In genomic region chr1:154559496-154559950, GRCh38 we compare ENCODE assay signal across 7 cellular contexts. TPM values are rescaled to one million over a fixed set of nuclear protein-coding genes. Genes with fewer than 3 reads are reported as not detected.
DNase-seq lines count a peak whose midpoint lies in the region; ATAC-seq and TF ChIP-seq lines count a peak whose summit lies in the region.

No MANE protein-coding gene starts in this region.

- intact Hi-C loops in spleen (cut with DNase I; ENCODE audit: low total_unique reads), result loop anchor here (5.0 kb wide), 1 partner anchor 67 kb away; no protein-coding TSS in a partner anchor

- POLR2A ChIA-PET in WTC11 (lab: Charles Lee), result interaction anchor here (0.6 to 1.0 kb wide), 2 partner anchors 8 to 52 kb away, joined by 3 to 8 read pairs; partner anchors contain the start of gene CHRNB2

- no peaks in the 10 kb centered on the region for H3K9me3 ChIP-seq in spleen

- peaks cover 6 to 22% (median 14%) of the 10 kb centered on the region in 6 donors for H3K36me3 ChIP-seq in spleen

- DNase-seq in GM13977 (ENCODE audit: low spot score) (peak; percentile 82), NCI-H2196 treated with DMSO at 0.1 percent for 48 hours (lab: John Stamatoyannopoulos, UW; ENCODE audit: unreplicated experiment) (peak; percentile 89), WTC11 (ENCODE audit: low spot score) (peak; percentile 89), caudate nucleus (lab: John Stamatoyannopoulos, UW) (peak; percentile 39 to 96 (median 80)), inferior parietal cortex (ENCODE audit: extremely low spot score) (peak; percentile 97), spleen (peak; percentile 92)

- H3K27ac ChIP-seq in caudate nucleus (ENCODE audit: low read depth, low read length), result peak overlapping the region; percentile 97
- peak overlapping the region; percentile 63 to 96 (median 90) for H3K27ac ChIP-seq in spleen

- WGBS in spleen, 5 donors, result 6 to 9% (median 8%) methylated on average over 9 to 11 of the region's 11 CpGs

- H3K27ac Mint-ChIP-seq in WTC11, result peak overlapping the region; percentile 87

- in situ Hi-C loops in GM13977 (cut with MboI; ENCODE audit: low pct_unique_long_range_greater_than_20kb, low sequenced_read_pairs, unreplicated experiment), result loop anchor here (25.0 kb wide), 1 partner anchor 328 kb away; no protein-coding TSS in a partner anchor

- peaks cover 28% of the 10 kb centered on the region for H3K4me1 Mint-ChIP-seq in WTC11

- H3K27me3 Mint-ChIP-seq in WTC11 (ENCODE audit: low read depth), result no peaks in the 10 kb centered on the region

- H3K4me3 Mint-ChIP-seq in WTC11, result peak overlapping the region; percentile 67

- peaks cover 18% of the 10 kb centered on the region for H3K36me3 Mint-ChIP-seq in WTC11

- peaks cover 15 to 47% (median 32%) of the 10 kb centered on the region in 6 donors for H3K4me1 ChIP-seq in spleen

- H3K4me3 ChIP-seq in spleen, result peak overlapping the region; percentile 38 to 98 (median 80)

- no peaks in the 10 kb centered on the region for H3K9me3 Mint-ChIP-seq in WTC11

- peak; percentile 47 for ATAC-seq in HG03135 (IDR thresholded peaks at IDR 0.05; ENCODE audit: unreplicated experiment)
- peak; percentile 78 for ATAC-seq in WTC11

- no peaks in the 10 kb centered on the region for H3K27me3 ChIP-seq in spleen (replicated peaks in 1 of 7)

- TF ChIP-seq POLR2A in spleen (IDR thresholded peaks at IDR 0.05), result no peak

- TF ChIP-seq CTCF in GM13977 (IDR thresholded peaks at IDR 0.05; ENCODE audit: extremely low read depth, insufficient read depth, missing control alignments) (peak; percentile 94), WTC11 (IDR thresholded peaks at IDR 0.05) (peak; percentile 78), spleen (IDR thresholded peaks at IDR 0.05 in 8 of 11, conservative IDR thresholded peaks at IDR 0.05 in 3 of 11) (peak; percentile 94 to 98 (median 97))

- CTCF ChIA-PET in WTC11 (lab: Charles Lee), result interaction anchor here (0.6 to 2.2 kb wide), 53 partner anchors 9 to 608 kb away, joined by 3 to 26 read pairs (median 4); partner anchors contain the start of genes CHRNB2, KCNN3, PBXIP1 and PMVK

TF ChIP-seq in WTC11, 78 proteins besides CTCF, POLR2A, EP300 and RAD21:
- no peak for TF ChIP-seq HMGA2 (CRISPR knock-in tag; IDR thresholded peaks at IDR 0.05)
- TF ChIP-seq MLX (CRISPR knock-in tag; IDR thresholded peaks at IDR 0.05), result no peak
- TF ChIP-seq ELF4 (CRISPR knock-in tag; IDR thresholded peaks at IDR 0.05; ENCODE audit: low read depth), result no peak
- no peak for TF ChIP-seq KAT7 (CRISPR knock-in tag; IDR thresholded peaks at IDR 0.05; ENCODE audit: borderline replicate concordance)
- TF ChIP-seq ATF1 (CRISPR knock-in tag; IDR thresholded peaks at IDR 0.05), result no peak
- TF ChIP-seq HMGXB4 (CRISPR knock-in tag; IDR thresholded peaks at IDR 0.05), result no peak
- no peak for TF ChIP-seq FOXP1 (CRISPR knock-in tag; IDR thresholded peaks at IDR 0.05; ENCODE audit: borderline replicate concordance)
- no peak for TF ChIP-seq CDX4 (CRISPR knock-in tag; IDR thresholded peaks at IDR 0.05; ENCODE audit: borderline replicate concordance)

RNA-seq across cellular contexts. Expression of gene UBE2Q1, which starts 1.1 kb away (rescaled TPM):
- total RNA-seq in WTC11 (2021) (60.8 to 62.7 TPM (median 61.6 TPM) in 3 replicates), spleen (100 to 1,000 TPM in 2 of 7 donors, 10 to 100 TPM in 5; 45.0 to 119 (median 95.1) TPM)
- 10 to 100 TPM; 25.8 to 40.3 (median 30.0) TPM for polyA plus RNA-seq in spleen

RNA-seq across cellular contexts. Expression of gene CHRNB2, which starts 8.1 kb away (rescaled TPM):
- 1.6 to 1.7 TPM (median 1.7 TPM) in 3 replicates for total RNA-seq in WTC11 (2021)
- under 1 TPM in 2 of 7 donors, not detected in 5; 0.18 to 0.32 TPM for total RNA-seq in spleen
- polyA plus RNA-seq in spleen, result under 1 TPM in 1 of 3 donors, not detected in 2; 0.03 TPM

RNA-seq across cellular contexts. Expression of gene ADAR, which starts 48.5 kb away (rescaled TPM):
- 208 to 221 TPM (median 215 TPM) in 3 replicates for total RNA-seq in WTC11 (2021)
- total RNA-seq in spleen, result 100 to 1,000 TPM; 218 to 249 (median 229) TPM
- polyA plus RNA-seq in spleen, result 10 to 100 TPM; 25.6 to 61.3 (median 29.4) TPM

RNA-seq across cellular contexts. Expression of gene SHE, which starts 57.3 kb away (rescaled TPM):
- 0.73 to 1.1 TPM (median 0.79 TPM) in 3 replicates for total RNA-seq in WTC11 (2021)
- 10 to 100 TPM; 25.0 to 54.7 (median 35.7) TPM for total RNA-seq in spleen
- polyA plus RNA-seq in spleen, result 10 to 100 TPM in 2 of 3 donors, 1 to 10 TPM in 1; 8.2 to 20.5 (median 14.0) TPM

RNA-seq across cellular contexts. Expression of gene TDRD10, which starts 57.5 kb away (rescaled TPM):
- total RNA-seq in WTC11 (2021), result 0.09 to 0.46 TPM (median 0.25 TPM) in 3 replicates
- total RNA-seq in spleen, result 10 to 100 TPM in 2 of 7 donors, 1 to 10 TPM in 5; 2.4 to 14.0 (median 8.3) TPM
- 10 to 100 TPM in 2 of 3 donors, 1 to 10 TPM in 1; 4.9 to 12.8 (median 12.0) TPM for polyA plus RNA-seq in spleen

Comparison
In these comparisons a context has a peak if more than half of its experiments do, and no peak if none do; other contexts are left out.
1. Peak in every context shown above with its lines: DNase-seq, ATAC-seq, H3K4me3 ChIP-seq and H3K27ac ChIP-seq.